In genomic region chr9:34664281-34665108, GRCh38 we compare ENCODE assay signal across 8 cellular contexts. TPM values are rescaled to one million over a fixed set of nuclear protein-coding genes. Genes with fewer than 3 reads are reported as not detected.
DNase-seq lines count a peak whose midpoint lies in the region; ATAC-seq, FAIRE-seq and TF ChIP-seq lines count a peak whose summit lies in the region.

No MANE protein-coding gene starts in this region.

- H3K27ac ChIP-seq in RWPE2 (ENCODE audit: poor library complexity, severe bottlenecking) (peak overlapping the region; percentile 78), gastroesophageal sphincter (peak overlapping the region; percentile 41 to 100 (median 99)), neuronal stem cell (replicated peaks; ENCODE audit: low read length) (no peak overlapping the region), testis (peak overlapping the region; percentile 98 to 100)

- H3K9me3 Mint-ChIP-seq in activated naive CD4-positive, alpha-beta T cell treated with anti-CD3 and anti-CD28 coated beads for 36 hours, result peaks cover 10% of the 10 kb centered on the region

- H4K91ac ChIP-seq in neuronal stem cell (ENCODE audit: low read depth, low read length, poor library complexity), result no peak overlapping the region

- TF ChIP-seq CTCF in AG04449 (IDR thresholded peaks at IDR 0.05; ENCODE audit: insufficient read depth, low read length, missing control alignments), result peak; percentile 97
- TF ChIP-seq CTCF in RWPE2 (IDR thresholded peaks at IDR 0.05; ENCODE audit: poor library complexity, severe bottlenecking), result peak; percentile 45
- TF ChIP-seq CTCF in gastroesophageal sphincter (IDR thresholded peaks at IDR 0.05), result peak in 3 of 4 experiments; percentile 79 to 87 (median 82)
- peak; percentile 56 to 83 (median 68) for TF ChIP-seq CTCF in testis (IDR thresholded peaks at IDR 0.05)

- H3K4me3 ChIP-seq in AG04449 (ENCODE audit: low read depth, low read length), result peak overlapping the region; percentile 63
- peak overlapping the region; percentile 73 for H3K4me3 ChIP-seq in RWPE2 (ENCODE audit: severe bottlenecking)
- peak overlapping the region; percentile 85 to 93 for H3K4me3 ChIP-seq in gastroesophageal sphincter
- H3K4me3 ChIP-seq in neuronal stem cell (ENCODE audit: low read length in 2 of 2), result peak overlapping the region; percentile 76 to 84
- H3K4me3 ChIP-seq in testis, result peak overlapping the region; percentile 77 to 91

- H4K8ac ChIP-seq in neuronal stem cell (ENCODE audit: low read depth, low read length), result no peak overlapping the region

- peak; percentile 79 for FAIRE-seq in GM18507 (lab: Jason Lieb, UNC)

- intact Hi-C loops in activated naive CD4-positive, alpha-beta T cell treated with anti-CD3 and anti-CD28 coated beads for 36 hours (cut with micrococcal nuclease), result loop anchor here (1.0 to 10.0 kb wide), 10 partner anchors 18 to 1470 kb away; partner anchors contain the start of genes DNAJB5, GALT, GLIPR2 and RPP25L
- intact Hi-C loops in testis (cut with DNase I; ENCODE audit: low total_unique reads), result no loop called here

- H2AFZ ChIP-seq in neuronal stem cell (ENCODE audit: low read length), result peak overlapping the region; percentile 89

- peak overlapping the region; percentile 92 for H3K18ac ChIP-seq in neuronal stem cell (ENCODE audit: low read length)

- peak overlapping the region; percentile 93 for H3K9ac ChIP-seq in neuronal stem cell (ENCODE audit: low read depth, low read length, poor library complexity)

- peaks cover 10% of the 10 kb centered on the region for H3K36me3 Mint-ChIP-seq in activated naive CD4-positive, alpha-beta T cell treated with anti-CD3 and anti-CD28 coated beads for 36 hours (ENCODE audit: low read depth)

- CTCF ChIA-PET in AG04449 (lab: Yijun Ruan, JAX), result interaction anchor here (0.7 to 8.4 kb wide), 16 partner anchors 11 to 61 kb away, joined by 3 to 153 read pairs (median 5); partner anchors contain the start of genes CCL19, CCL21, GALT and IL11RA
- CTCF ChIA-PET in activated naive CD4-positive, alpha-beta T cell treated with anti-CD3 and anti-CD28 coated beads for 36 hours (lab: Charles Lee), result interaction anchor here (0.7 to 5.8 kb wide), 12 partner anchors 8 to 51 kb away, joined by 3 to 40 read pairs (median 4); partner anchors contain the start of genes CCL21, GALT and SIGMAR1

- H3K4me1 ChIP-seq in RWPE2 (ENCODE audit: insufficient read depth, poor library complexity, severe bottlenecking), result peaks cover 10% of the 10 kb centered on the region
- peaks cover 0 to 43% (median 13%) of the 10 kb centered on the region in 3 donors for H3K4me1 ChIP-seq in gastroesophageal sphincter
- peaks cover 0 to 7% of the 10 kb centered on the region in 2 donors for H3K4me1 ChIP-seq in neuronal stem cell (ENCODE audit: control insufficient read depth in 2 of 2, insufficient read depth in 1 of 2, low read depth in 1 of 2, low read length in 2 of 2)
- H3K4me1 ChIP-seq in testis, result peaks cover 16% of the 10 kb centered on the region

- no peak overlapping the region for H2AK5ac ChIP-seq in neuronal stem cell (ENCODE audit: low read depth, low read length)

- no peak for TF ChIP-seq POLR2A in gastroesophageal sphincter (IDR thresholded peaks at IDR 0.05)
- TF ChIP-seq POLR2A in testis (IDR thresholded peaks at IDR 0.05), result no peak

- peaks cover 42% of the 10 kb centered on the region for H3K4me1 Mint-ChIP-seq in activated naive CD4-positive, alpha-beta T cell treated with anti-CD3 and anti-CD28 coated beads for 36 hours (ENCODE audit: low read depth)

- no peak for DNase-seq in AG04449 (ENCODE audit: low read depth, low spot score)
- no peak for DNase-seq in GM18507 (ENCODE audit: extremely low spot score, insufficient read length, low read depth)
- no peak for DNase-seq in RWPE2 (ENCODE audit: low spot score)
- DNase-seq in activated naive CD4-positive, alpha-beta T cell treated with anti-CD3 and anti-CD28 coated beads for 36 hours, result peak; percentile 88
- peak; percentile 62 for DNase-seq in neuronal stem cell (ENCODE audit: low spot score)
- peak; percentile 92 for DNase-seq in testis

- no peaks in the 10 kb centered on the region for H3K27me3 ChIP-seq in RWPE2 (ENCODE audit: insufficient read depth, poor library complexity, severe bottlenecking)
- no peaks in the 10 kb centered on the region for H3K27me3 ChIP-seq in gastroesophageal sphincter
- H3K27me3 ChIP-seq in neuronal stem cell (ENCODE audit: control insufficient read depth in 3 of 3, insufficient read depth in 3 of 3, low read depth in 1 of 3, low read length in 3 of 3), result no peaks in the 10 kb centered on the region
- no peaks in the 10 kb centered on the region for H3K27me3 ChIP-seq in testis

- peak overlapping the region; percentile 87 for H2BK5ac ChIP-seq in neuronal stem cell (ENCODE audit: low read length)

- H3K36me3 ChIP-seq in RWPE2 (ENCODE audit: low read depth) (no peaks in the 10 kb centered on the region), gastroesophageal sphincter (peaks cover 0 to 43% of the 10 kb centered on the region in 2 donors), neuronal stem cell (replicated peaks in 1 of 2; ENCODE audit: control insufficient read depth in 2 of 2, insufficient read depth in 2 of 2, low read length in 2 of 2) (peaks cover 11 to 12% of the 10 kb centered on the region in 2 donors), testis (ENCODE audit: low read depth, missing control alignments) (no peaks in the 10 kb centered on the region)

- H3K23ac ChIP-seq in neuronal stem cell (ENCODE audit: low read depth, low read length, poor library complexity), result peak overlapping the region; percentile 67

- H3K27me3 Mint-ChIP-seq in activated naive CD4-positive, alpha-beta T cell treated with anti-CD3 and anti-CD28 coated beads for 36 hours (ENCODE audit: low read depth), result no peaks in the 10 kb centered on the region

- 10 to 27% methylated on average over 3 to 15 of the region's 25 CpGs for WGBS in gastroesophageal sphincter (ENCODE audit: low coverage in 1 of 2), 2 donors
- no CpG with 5 or more reads among the region's 25 CpGs for WGBS in neuronal stem cell (ENCODE audit: extremely low coverage in 2 of 2, insufficient read length in 2 of 2, insufficient replicate concordance in 1 of 2), 2 donors
- 8 to 20% methylated on average over 16 to 25 of the region's 25 CpGs for WGBS in testis, 2 donors

- H3K9me3 ChIP-seq in RWPE2 (ENCODE audit: severe bottlenecking) (no peaks in the 10 kb centered on the region), gastroesophageal sphincter (peaks cover 0 to 4% (median 0%) of the 10 kb centered on the region in 3 donors), neuronal stem cell (replicated peaks in 1 of 2; ENCODE audit: control insufficient read depth in 2 of 2, insufficient read depth in 1 of 2, low read depth in 1 of 2, low read length in 2 of 2) (peaks cover 0 to 4% of the 10 kb centered on the region in 2 donors), testis (no peaks in the 10 kb centered on the region)

- H3K79me1 ChIP-seq in neuronal stem cell (ENCODE audit: low read depth, low read length), result peaks cover 6% of the 10 kb centered on the region

- H2BK12ac ChIP-seq in neuronal stem cell (ENCODE audit: low read length), result no peak overlapping the region

- H3K27ac Mint-ChIP-seq in activated naive CD4-positive, alpha-beta T cell treated with anti-CD3 and anti-CD28 coated beads for 36 hours, result peak overlapping the region; percentile 52

- H3K4ac ChIP-seq in neuronal stem cell (ENCODE audit: low read length), result no peak overlapping the region

- H3K4me2 ChIP-seq in neuronal stem cell (ENCODE audit: insufficient read depth, low read length, poor library complexity, severe bottlenecking), result peak overlapping the region; percentile 94

- no peak for TF ChIP-seq EP300 in gastroesophageal sphincter (IDR thresholded peaks at IDR 0.05)

- H2BK15ac ChIP-seq in neuronal stem cell (ENCODE audit: low read length), result peak overlapping the region; percentile 12

- peak; percentile 61 for ATAC-seq in HG03432 (IDR thresholded peaks at IDR 0.05; ENCODE audit: unreplicated experiment)
- no peak; the same call in 2 of the 3 replicates for ATAC-seq in RWPE2 (ENCODE audit: low read depth)
- ATAC-seq in gastroesophageal sphincter, result peak; percentile 39

- peak overlapping the region; percentile 77 for H3K4me3 Mint-ChIP-seq in activated naive CD4-positive, alpha-beta T cell treated with anti-CD3 and anti-CD28 coated beads for 36 hours

- no peak overlapping the region for H3K14ac ChIP-seq in neuronal stem cell (ENCODE audit: low read length)

- peak overlapping the region; percentile 66 for H2BK120ac ChIP-seq in neuronal stem cell (ENCODE audit: low read depth, low read length)

- POLR2A ChIA-PET in AG04449 (lab: Yijun Ruan, JAX), result interaction anchor here (1.2 to 2.1 kb wide), 3 partner anchors 9 to 18 kb away, joined by 5 to 11 read pairs (median 8); partner anchors contain the start of genes GALT and IL11RA

RNA-seq across cellular contexts. Expression of gene CCL27, which starts 2.0 kb away (rescaled TPM):
- under 1 TPM in 1 of 2 experiments, not detected in 1; 0.69 TPM for total RNA-seq in activated naive CD4-positive, alpha-beta T cell treated with anti-CD3 and anti-CD28 coated beads for 36 hours
- not detected for total RNA-seq in gastroesophageal sphincter
- 0.49 TPM for polyA plus RNA-seq in neuronal stem cell (2013, experiment 1 of 2)
- polyA plus RNA-seq in neuronal stem cell (2013, experiment 2 of 2), result 0.93 TPM
- 1 to 10 TPM in 1 of 2 donors, not detected in 1; 3.1 TPM for total RNA-seq in testis
- 1.4 TPM for polyA plus RNA-seq in testis (ENCODE audit: insufficient read depth, low read depth, low replicate concordance)

RNA-seq across cellular contexts. Expression of gene IL11RA, which starts 12.5 kb away (rescaled TPM):
- 10 to 100 TPM; 12.1 to 13.0 TPM for total RNA-seq in activated naive CD4-positive, alpha-beta T cell treated with anti-CD3 and anti-CD28 coated beads for 36 hours
- total RNA-seq in gastroesophageal sphincter (10 to 100 TPM; 31.8 to 80.2 (median 39.8) TPM), testis (10 to 100 TPM; 39.8 to 58.0 TPM)
- 11.9 TPM for polyA plus RNA-seq in neuronal stem cell (2013, experiment 1 of 2)
- polyA plus RNA-seq in neuronal stem cell (2013, experiment 2 of 2), result 11.4 TPM
- polyA plus RNA-seq in testis (ENCODE audit: insufficient read depth, low read depth, low replicate concordance), result 28.7 TPM

RNA-seq across cellular contexts. Expression of gene GALT, which starts 18.0 kb away (rescaled TPM):
- total RNA-seq in activated naive CD4-positive, alpha-beta T cell treated with anti-CD3 and anti-CD28 coated beads for 36 hours, result 10 to 100 TPM; 42.0 to 44.6 TPM
- total RNA-seq in gastroesophageal sphincter (10 to 100 TPM; 19.1 to 51.4 (median 25.7) TPM), testis (10 to 100 TPM; 46.1 to 55.6 TPM)
- polyA plus RNA-seq in neuronal stem cell (2013, experiment 1 of 2), result 36.4 TPM
- polyA plus RNA-seq in neuronal stem cell (2013, experiment 2 of 2), result 37.7 TPM
- 25.9 TPM for polyA plus RNA-seq in testis (ENCODE audit: insufficient read depth, low read depth, low replicate concordance)

RNA-seq across cellular contexts. Expression of gene CCL19, which starts 26.6 kb away (rescaled TPM):
- not detected for total RNA-seq in activated naive CD4-positive, alpha-beta T cell treated with anti-CD3 and anti-CD28 coated beads for 36 hours
- total RNA-seq in gastroesophageal sphincter, result 1 to 10 TPM in 1 of 4 donors, not detected in 3; 1.2 TPM
- not detected for polyA plus RNA-seq in neuronal stem cell (2013, experiment 1 of 2)
- polyA plus RNA-seq in neuronal stem cell (2013, experiment 2 of 2), result not detected
- not detected for total RNA-seq in testis
- polyA plus RNA-seq in testis (ENCODE audit: insufficient read depth, low read depth, low replicate concordance), result 15.5 TPM

RNA-seq across cellular contexts. Expression of gene SIGMAR1, which starts 26.9 kb away (rescaled TPM):
- 10 to 100 TPM; 58.9 TPM for total RNA-seq in activated naive CD4-positive, alpha-beta T cell treated with anti-CD3 and anti-CD28 coated beads for 36 hours
- total RNA-seq in gastroesophageal sphincter (100 to 1,000 TPM in 1 of 4 donors, 10 to 100 TPM in 3; 58.2 to 152 (median 87.8) TPM), testis (10 to 100 TPM; 87.1 to 92.4 TPM)
- 108 TPM for polyA plus RNA-seq in neuronal stem cell (2013, experiment 1 of 2)
- 104 TPM for polyA plus RNA-seq in neuronal stem cell (2013, experiment 2 of 2)
- 50.3 TPM for polyA plus RNA-seq in testis (ENCODE audit: insufficient read depth, low read depth, low replicate concordance)

Comparison
In these comparisons a context has a peak if more than half of its experiments do, and no peak if none do; other contexts are left out.
1. DNase-seq: peak in activated naive CD4-positive, alpha-beta T cell treated with anti-CD3 and anti-CD28 coated beads for 36 hours (single experiment), neuronal stem cell (single experiment) and testis (single experiment); none in AG04449 (single experiment), GM18507 (single experiment) and RWPE2 (single experiment).
2. CTCF ChIP-seq: peak in every context shown above with its lines; median percentile 97 in AG04449; 82 in gastroesophageal sphincter; 68 in testis; 45 in RWPE2.
3. Peak in every context shown above with its lines, with median percentiles within 50 percentile points of each other: H3K4me3 ChIP-seq.